In genomic region chr16:4081577-4082021, GRCh38 we compare ENCODE assay signal across 10 cellular contexts. TPM values are rescaled to one million over a fixed set of nuclear protein-coding genes. Genes with fewer than 3 reads are reported as not detected.
DNase-seq lines count a peak whose midpoint lies in the region; ATAC-seq and TF ChIP-seq lines count a peak whose summit lies in the region.
"Had no signal": no experiment of that assay in that cellular context is flagged by ENCODE, and none has a peak within 500 bp of the region (broad histone marks: within the 10 kb centered on the region; RNA-seq: fewer than 3 reads in every experiment).

No MANE protein-coding gene starts in this region.

- no peaks in the 10 kb centered on the region for H3K36me3 ChIP-seq in CD8-positive, alpha-beta T cell (ENCODE audit: insufficient read depth, low read length)
- no peaks in the 10 kb centered on the region for H3K36me3 ChIP-seq in mesendoderm (ENCODE audit: control insufficient read depth, insufficient read depth, low read length)
- H3K36me3 ChIP-seq: esophagus muscularis mucosa had no signal

- peak overlapping the region; percentile 46 for H3K4me3 Mint-ChIP-seq in CD8-positive, alpha-beta T cell
- no peak overlapping the region for H3K4me3 Mint-ChIP-seq in activated CD4-positive, alpha-beta memory T cell treated with anti-CD3 and anti-CD28 coated beads, Interleukin-2, amount 10 ng/mL, durations not matched to agents 7 days and 5 days
- H3K4me3 Mint-ChIP-seq in effector memory CD8-positive, alpha-beta T cell, result peak overlapping the region; percentile 33 to 53
- H3K4me3 Mint-ChIP-seq in stimulated activated memory B cell treated with anti-CD40 and anti-IgM and Interleukin-4, amounts not matched to agents 10 μg/mL and 1 μg/mL and 100 μg/mL, for 72 hours, result no peak overlapping the region
- H3K4me3 Mint-ChIP-seq: mesothelial cell of epicardium had no signal

- H3K27me3 Mint-ChIP-seq in CD8-positive, alpha-beta T cell (ENCODE audit: low read depth), result no peaks in the 10 kb centered on the region
- H3K27me3 Mint-ChIP-seq in activated CD4-positive, alpha-beta memory T cell treated with anti-CD3 and anti-CD28 coated beads, Interleukin-2, amount 10 ng/mL, durations not matched to agents 7 days and 5 days, result no peaks in the 10 kb centered on the region
- no peaks in the 10 kb centered on the region for H3K27me3 Mint-ChIP-seq in effector memory CD8-positive, alpha-beta T cell
- peaks cover 8% of the 10 kb centered on the region for H3K27me3 Mint-ChIP-seq in stimulated activated memory B cell treated with anti-CD40 and anti-IgM and Interleukin-4, amounts not matched to agents 10 μg/mL and 1 μg/mL and 100 μg/mL, for 72 hours

- WGBS in mesendoderm (ENCODE audit: extremely low coverage, insufficient coverage, low lambda C conversion rate), result 100% methylated on average over 2 of the region's 13 CpGs

- CTCF ChIA-PET in CD8-positive, alpha-beta T cell (lab: Charles Lee), result interaction anchor here (0.7 kb wide), 1 partner anchor 97 kb away, joined by 3 read pairs; no protein-coding TSS in a partner anchor
- CTCF ChIA-PET in activated CD4-positive, alpha-beta memory T cell treated with anti-CD3 and anti-CD28 coated beads, Interleukin-2, amount 10 ng/mL, durations not matched to agents 7 days and 5 days (lab: Charles Lee), result no interaction called here
- CTCF ChIA-PET in GM10248 (lab: Yijun Ruan, JAX), result no interaction called here

- peaks cover 3% of the 10 kb centered on the region for H3K79me1 ChIP-seq in mesendoderm (ENCODE audit: low read length)

- H3K56ac ChIP-seq in mesendoderm (ENCODE audit: low read length), result no peak overlapping the region

- H2AK5ac ChIP-seq in mesendoderm (ENCODE audit: low read length), result no peak overlapping the region

- no peak overlapping the region for H3K4me2 ChIP-seq in mesendoderm (ENCODE audit: low read length)

- H3K9me3 Mint-ChIP-seq in CD8-positive, alpha-beta T cell, result no peaks in the 10 kb centered on the region
- H3K9me3 Mint-ChIP-seq in activated CD4-positive, alpha-beta memory T cell treated with anti-CD3 and anti-CD28 coated beads, Interleukin-2, amount 10 ng/mL, durations not matched to agents 7 days and 5 days, result peaks cover 2% of the 10 kb centered on the region
- peaks cover 0 to 3% of the 10 kb centered on the region in 2 donors for H3K9me3 Mint-ChIP-seq in effector memory CD8-positive, alpha-beta T cell
- peaks cover 7% of the 10 kb centered on the region for H3K9me3 Mint-ChIP-seq in stimulated activated memory B cell treated with anti-CD40 and anti-IgM and Interleukin-4, amounts not matched to agents 10 μg/mL and 1 μg/mL and 100 μg/mL, for 72 hours

- no peaks in the 10 kb centered on the region for H3K27me3 ChIP-seq in CD8-positive, alpha-beta T cell (ENCODE audit: insufficient read depth, low read length)
- H3K27me3 ChIP-seq in mesendoderm (ENCODE audit: insufficient read depth, low read length, poor library complexity), result no peaks in the 10 kb centered on the region
- H3K27me3 ChIP-seq: esophagus muscularis mucosa had no signal

- H4K8ac ChIP-seq in mesendoderm (ENCODE audit: low read depth, low read length), result no peak overlapping the region

- DNase-seq in CD8-positive, alpha-beta T cell, result peak; percentile 6 to 83 (median 27)
- DNase-seq in activated CD4-positive, alpha-beta memory T cell treated with anti-CD3 and anti-CD28 coated beads, Interleukin-2, amount 10 ng/mL, durations not matched to agents 7 days and 5 days, result no peak
- DNase-seq in effector memory CD8-positive, alpha-beta T cell, result no peak
- DNase-seq in stimulated activated CD4-positive, alpha-beta T cell treated with anti-CD3 and anti-CD28 coated beads, Interleukin-2, amount 100 ng/mL, for 24 hours, result peak; percentile 31 to 40
- DNase-seq in dermis blood vessel endothelial cell (no peak), GM10248 (ENCODE audit: extremely low spot score) (no peak), mesendoderm (no peak)

- peaks cover 27% of the 10 kb centered on the region for H3K4me1 ChIP-seq in CD8-positive, alpha-beta T cell (ENCODE audit: insufficient read depth, low read length)
- H3K4me1 ChIP-seq in mesendoderm (ENCODE audit: control insufficient read depth, low read depth, low read length), result no peaks in the 10 kb centered on the region

- TF ChIP-seq CTCF in CD8-positive, alpha-beta T cell (IDR thresholded peaks at IDR 0.05), result no peak
- no peak for TF ChIP-seq CTCF in GM10248 (IDR thresholded peaks at IDR 0.05; ENCODE audit: control extremely low read depth, extremely low read depth, low read depth, missing control alignments)

- no peak overlapping the region for H3K23ac ChIP-seq in mesendoderm (ENCODE audit: low read length)

- no peak overlapping the region for H2BK5ac ChIP-seq in mesendoderm (ENCODE audit: low read length)

- H2BK15ac ChIP-seq in mesendoderm (replicated peaks; ENCODE audit: low read depth), result no peak overlapping the region

- POLR2A ChIA-PET in CD8-positive, alpha-beta T cell (lab: Charles Lee), result no interaction called here
- POLR2A ChIA-PET in activated CD4-positive, alpha-beta memory T cell treated with anti-CD3 and anti-CD28 coated beads, Interleukin-2, amount 10 ng/mL, durations not matched to agents 7 days and 5 days (lab: Charles Lee), result interaction anchor here (1.4 kb wide), 1 partner anchor 34 kb away, joined by 3 read pairs; no protein-coding TSS in a partner anchor
- POLR2A ChIA-PET in GM10248 (lab: Yijun Ruan, JAX), result no interaction called here

- H3K4me3 ChIP-seq in CD8-positive, alpha-beta T cell (ENCODE audit: low read depth, low read length), result peak overlapping the region; percentile 18
- no peak overlapping the region for H3K4me3 ChIP-seq in mesendoderm (ENCODE audit: low read length)

- H3K79me2 ChIP-seq in mesendoderm (ENCODE audit: control insufficient read depth, insufficient read depth, low read length), result no peaks in the 10 kb centered on the region

- H4K5ac ChIP-seq in mesendoderm (ENCODE audit: low read length), result no peak overlapping the region

- no peak overlapping the region for H3K9ac ChIP-seq in mesendoderm (ENCODE audit: low read length)

- no peak overlapping the region for H3K4ac ChIP-seq in mesendoderm (ENCODE audit: low read depth, low read length)

- no peaks in the 10 kb centered on the region for H3K9me3 ChIP-seq in CD8-positive, alpha-beta T cell (ENCODE audit: low read length)
- H3K9me3 ChIP-seq: esophagus muscularis mucosa had no signal

- H3K27ac ChIP-seq in CD8-positive, alpha-beta T cell (ENCODE audit: low read depth, low read length), result no peak overlapping the region
- no peak overlapping the region for H3K27ac ChIP-seq in mesendoderm (ENCODE audit: low read depth, low read length)

- ATAC-seq in CD8-positive, alpha-beta T cell, result peak; percentile 95
- ATAC-seq in effector memory CD8-positive, alpha-beta T cell (replicated peaks), result peak; percentile 79
- ATAC-seq in stimulated activated memory B cell treated with anti-CD40 and anti-IgM and Interleukin-4, amounts not matched to agents 10 μg/mL and 1 μg/mL and 100 μg/mL, for 72 hours, result no peak

- H3K27ac Mint-ChIP-seq in CD8-positive, alpha-beta T cell, result no peak overlapping the region
- peak overlapping the region; percentile 21 for H3K27ac Mint-ChIP-seq in activated CD4-positive, alpha-beta memory T cell treated with anti-CD3 and anti-CD28 coated beads, Interleukin-2, amount 10 ng/mL, durations not matched to agents 7 days and 5 days
- peak overlapping the region; percentile 52 to 55 for H3K27ac Mint-ChIP-seq in effector memory CD8-positive, alpha-beta T cell
- no peak overlapping the region for H3K27ac Mint-ChIP-seq in stimulated activated memory B cell treated with anti-CD40 and anti-IgM and Interleukin-4, amounts not matched to agents 10 μg/mL and 1 μg/mL and 100 μg/mL, for 72 hours

- H3K4me1 Mint-ChIP-seq in CD8-positive, alpha-beta T cell (ENCODE audit: low read depth), result peaks cover 34% of the 10 kb centered on the region
- peaks cover 45% of the 10 kb centered on the region for H3K4me1 Mint-ChIP-seq in activated CD4-positive, alpha-beta memory T cell treated with anti-CD3 and anti-CD28 coated beads, Interleukin-2, amount 10 ng/mL, durations not matched to agents 7 days and 5 days
- peaks cover 25% of the 10 kb centered on the region in 2 donors for H3K4me1 Mint-ChIP-seq in effector memory CD8-positive, alpha-beta T cell (ENCODE audit: low read depth in 2 of 2)
- H3K4me1 Mint-ChIP-seq in stimulated activated memory B cell treated with anti-CD40 and anti-IgM and Interleukin-4, amounts not matched to agents 10 μg/mL and 1 μg/mL and 100 μg/mL, for 72 hours, result no peaks in the 10 kb centered on the region

- intact Hi-C loops in CD8-positive, alpha-beta T cell (cut with DNase I, micrococcal nuclease), result loop anchor here in 1 of 2 experiments (1.0 kb wide), 1 partner anchor 35 kb away; the partner anchor contains the start of gene ADCY9

- no peaks in the 10 kb centered on the region for H3K36me3 Mint-ChIP-seq in CD8-positive, alpha-beta T cell
- peaks cover 13% of the 10 kb centered on the region for H3K36me3 Mint-ChIP-seq in activated CD4-positive, alpha-beta memory T cell treated with anti-CD3 and anti-CD28 coated beads, Interleukin-2, amount 10 ng/mL, durations not matched to agents 7 days and 5 days (ENCODE audit: low read depth)
- H3K36me3 Mint-ChIP-seq in effector memory CD8-positive, alpha-beta T cell (ENCODE audit: insufficient read depth), result peaks cover 11% of the 10 kb centered on the region
- H3K36me3 Mint-ChIP-seq in stimulated activated memory B cell treated with anti-CD40 and anti-IgM and Interleukin-4, amounts not matched to agents 10 μg/mL and 1 μg/mL and 100 μg/mL, for 72 hours, result no peaks in the 10 kb centered on the region

- no peak overlapping the region for H2BK120ac ChIP-seq in mesendoderm (ENCODE audit: low read depth, low read length)

- H3K18ac ChIP-seq in mesendoderm (ENCODE audit: low read length), result no peak overlapping the region

RNA-seq across cellular contexts. Expression of gene ADCY9, which starts 34.6 kb away (rescaled TPM):
- total RNA-seq in CD8-positive, alpha-beta T cell, result 1 to 10 TPM; 4.2 to 4.3 TPM
- 1 to 10 TPM; 9.0 to 9.5 TPM for total RNA-seq in activated CD4-positive, alpha-beta memory T cell treated with anti-CD3 and anti-CD28 coated beads, Interleukin-2, amount 10 ng/mL, durations not matched to agents 7 days and 5 days
- 18.5 and 19.4 TPM in 2 replicates for total RNA-seq in dermis blood vessel endothelial cell
- polyA plus RNA-seq in mesendoderm (2013, experiment 1 of 2), result 2.8 TPM
- polyA plus RNA-seq in mesendoderm (2013, experiment 2 of 2), result 2.9 TPM

Comparison
In these comparisons a context has a peak if more than half of its experiments do, and no peak if none do; other contexts are left out.
1. DNase-seq: peak in CD8-positive, alpha-beta T cell (7 of 7) and stimulated activated CD4-positive, alpha-beta T cell treated with anti-CD3 and anti-CD28 coated beads, Interleukin-2, amount 100 ng/mL, for 24 hours (2 of 2); none in activated CD4-positive, alpha-beta memory T cell treated with anti-CD3 and anti-CD28 coated beads, Interleukin-2, amount 10 ng/mL, durations not matched to agents 7 days and 5 days (single experiment), effector memory CD8-positive, alpha-beta T cell (0 of 3), dermis blood vessel endothelial cell (single experiment), GM10248 (single experiment) and mesendoderm (single experiment).
2. H3K27ac Mint-ChIP-seq: peak in activated CD4-positive, alpha-beta memory T cell treated with anti-CD3 and anti-CD28 coated beads, Interleukin-2, amount 10 ng/mL, durations not matched to agents 7 days and 5 days (single experiment) and effector memory CD8-positive, alpha-beta T cell (2 of 2); none in CD8-positive, alpha-beta T cell (single experiment) and stimulated activated memory B cell treated with anti-CD40 and anti-IgM and Interleukin-4, amounts not matched to agents 10 μg/mL and 1 μg/mL and 100 μg/mL, for 72 hours (single experiment).
3. H3K4me3 Mint-ChIP-seq: peak in CD8-positive, alpha-beta T cell (single experiment) and effector memory CD8-positive, alpha-beta T cell (2 of 2); none in activated CD4-positive, alpha-beta memory T cell treated with anti-CD3 and anti-CD28 coated beads, Interleukin-2, amount 10 ng/mL, durations not matched to agents 7 days and 5 days (single experiment) and stimulated activated memory B cell treated with anti-CD40 and anti-IgM and Interleukin-4, amounts not matched to agents 10 μg/mL and 1 μg/mL and 100 μg/mL, for 72 hours (single experiment).